In the genomic region with DNA sequence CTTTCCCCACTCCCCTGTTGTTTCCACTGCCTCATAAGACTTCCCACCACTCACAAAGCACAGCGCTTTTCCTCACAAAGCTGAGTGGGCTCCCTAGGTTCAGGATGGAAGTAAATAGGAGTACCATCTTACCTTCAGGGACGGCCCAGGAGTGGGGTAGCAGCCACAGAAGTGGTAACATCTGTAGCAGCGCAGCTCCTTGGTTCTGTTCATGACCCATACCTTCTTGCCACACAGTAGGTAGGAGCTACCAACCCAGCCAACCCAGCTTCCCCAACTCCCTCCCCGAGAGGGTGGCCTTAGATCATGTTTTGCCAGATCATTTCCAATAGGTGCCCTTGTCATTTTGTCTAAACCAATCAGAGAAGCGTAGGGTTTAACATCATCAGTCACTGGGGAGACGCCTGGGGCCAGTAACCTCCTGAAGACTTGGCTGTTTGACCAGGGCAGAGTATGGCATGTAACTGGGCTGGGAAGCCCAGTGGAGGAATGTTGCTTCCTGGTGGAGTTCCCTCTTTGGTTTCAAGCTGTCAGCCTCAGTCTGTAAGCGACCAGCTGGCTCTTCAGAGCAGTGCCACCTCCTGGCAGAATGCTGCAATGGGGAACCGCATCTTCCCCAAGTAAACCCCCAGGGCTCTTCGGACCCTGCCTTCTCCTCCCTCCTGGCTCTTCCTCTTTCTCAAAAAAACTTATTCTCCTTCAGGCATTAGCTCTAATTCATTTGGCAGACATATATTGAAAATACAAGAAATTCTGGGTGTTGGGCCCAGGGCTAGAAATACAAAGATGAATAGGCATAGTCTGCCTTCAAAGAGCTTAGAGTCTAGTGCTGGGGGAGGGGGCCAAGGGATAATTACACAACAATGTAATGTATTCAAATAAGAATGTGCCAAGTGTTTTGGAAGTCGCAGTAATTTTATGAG, we compare ENCODE assay signal across 8 cellular contexts. TPM values are rescaled to one million over a fixed set of nuclear protein-coding genes. Genes with fewer than 3 reads are reported as not detected.
DNase-seq lines count a peak whose midpoint lies in the region; ATAC-seq and TF ChIP-seq lines count a peak whose summit lies in the region.

Gene HLA-DMA, minus strand, starts transcription at position 281 of the 923 bp plus-strand sequence. Its CDS starts 61 bp downstream, at position 220.

- in situ Hi-C loops in transverse colon (cut with MboI; ENCODE audit: low pct_ligation_motif_present in 1 of 4, low pct_unique_long_range_greater_than_20kb in 1 of 4, low sequenced_read_pairs in 3 of 4), result loop anchor here in 1 of 4 donors (25.0 kb wide), 1 partner anchor 459 kb away; the partner anchor contains the start of genes CUTA, PHF1 and SYNGAP1

- peaks cover 53% of the 10 kb centered on the region for H3K4me1 Mint-ChIP-seq in nephron progenitor cell

- peak; percentile 72 for DNase-seq in DMS114 treated with DMSO at 0.1 percent for 48 hours (lab: John Stamatoyannopoulos, UW; ENCODE audit: unreplicated experiment)
- peak; percentile 82 for DNase-seq in RWPE1 (ENCODE audit: low spot score)
- peak; percentile 63 for DNase-seq in activated effector memory CD4-positive, alpha-beta T cell treated with Interleukin-2 at 50 U/mL for 16 hours
- DNase-seq in fibroblast of pulmonary artery (ENCODE audit: low read depth), result peak; percentile 96
- DNase-seq in nephron progenitor cell, result peak; percentile 48
- DNase-seq in transverse colon, result peak; percentile 91

- ATAC-seq in GM19455 (IDR thresholded peaks at IDR 0.05; ENCODE audit: unreplicated experiment), result peak; percentile 77
- peak; percentile 71 for ATAC-seq in HG03558 (IDR thresholded peaks at IDR 0.05; ENCODE audit: extremely low read depth, unreplicated experiment)

- H3K36me3 Mint-ChIP-seq in nephron progenitor cell (ENCODE audit: low read depth), result peaks cover 4% of the 10 kb centered on the region

- CTCF ChIA-PET in RWPE1 (lab: Yijun Ruan, JAX), result interaction anchor here (0.6 to 2.3 kb wide), 10 partner anchors 8 to 1184 kb away, joined by 3 to 13 read pairs (median 3); partner anchors contain the start of gene HLA-DMB

- TF ChIP-seq POLR2A in transverse colon (IDR thresholded peaks at IDR 0.05), result peak; percentile 74

- 34 to 41% methylated on average over 4 to 10 of the region's 10 CpGs for WGBS in transverse colon (ENCODE audit: low coverage in 1 of 2), 2 donors

- H3K4me3 ChIP-seq in fibroblast of pulmonary artery (replicated peaks; ENCODE audit: low read depth, low read length) (no peak within 1 kb of the TSS), transverse colon (peak within 1 kb of the TSS in 2 of 4 donors; percentile 1 to 35)

- TF ChIP-seq EP300 in transverse colon (IDR thresholded peaks at IDR 0.05; ENCODE audit: low read depth), result no peak

- peaks cover 11% of the 10 kb centered on the region for H3K27me3 Mint-ChIP-seq in nephron progenitor cell (ENCODE audit: low read depth, poor library complexity)

- no peaks in the 10 kb centered on the region for H3K27me3 ChIP-seq in transverse colon

- POLR2A ChIA-PET in RWPE1 (lab: Yijun Ruan, JAX; ENCODE audit: low non-redundant PET), result interaction anchor here (0.7 to 1.0 kb wide), 2 partner anchors 19 kb away, joined by 3 read pairs; no protein-coding TSS in a partner anchor

- H3K4me3 Mint-ChIP-seq in nephron progenitor cell, result no peak within 1 kb of the TSS

- H3K27ac Mint-ChIP-seq in nephron progenitor cell, result peak within 1 kb of the TSS; percentile 6

- no peaks in the 10 kb centered on the region for H3K9me3 ChIP-seq in transverse colon

- intact Hi-C loops in transverse colon (cut with DNase I; ENCODE audit: low total_unique reads), result no loop called here

- H3K27ac ChIP-seq in RWPE1 (no peak within 1 kb of the TSS), transverse colon (peak within 1 kb of the TSS; percentile 55 to 79 (median 79))

- H3K9me3 Mint-ChIP-seq in nephron progenitor cell, result no peaks in the 10 kb centered on the region

- H3K36me3 ChIP-seq in transverse colon, result no peaks in the 10 kb centered on the region

- peaks cover 0 to 13% (median 4%) of the 10 kb centered on the region in 4 donors for H3K4me1 ChIP-seq in transverse colon

- 0 out of 2 replicates have a peak, but pooled peaks have one; percentile 15 for TF ChIP-seq CTCF in RWPE1 (conservative IDR thresholded peaks at IDR 0.05; ENCODE audit: low read depth)
- peak; percentile 89 for TF ChIP-seq CTCF in fibroblast of pulmonary artery (IDR thresholded peaks at IDR 0.05; ENCODE audit: low read length, missing control alignments)
- peak; percentile 52 for TF ChIP-seq CTCF in nephron progenitor cell (IDR thresholded peaks at IDR 0.05)
- TF ChIP-seq CTCF in transverse colon (IDR thresholded peaks at IDR 0.05), result peak; percentile 71 to 92 (median 79)

RNA-seq across cellular contexts. Expression of gene HLA-DMA, which starts in this region (rescaled TPM):
- total RNA-seq in transverse colon, result 10 to 100 TPM in 3 of 4 donors, 1 to 10 TPM in 1; 1.4 to 40.4 (median 20.8) TPM

Comparison
In these comparisons a context has a peak if more than half of its experiments do, and no peak if none do; other contexts are left out.
1. CTCF ChIP-seq: peak in every context shown above with its lines; median percentile 89 in fibroblast of pulmonary artery; 79 in transverse colon; 52 in nephron progenitor cell; 15 in RWPE1.